8 cellular contexts compared by ENCODE assay signal in genomic region chrX:16712825-16713155, GRCh38. TPM values are rescaled to one million over a fixed set of nuclear protein-coding genes. Genes with fewer than 3 reads are reported as not detected.
DNase-seq lines count a peak whose midpoint lies in the region; ATAC-seq and TF ChIP-seq lines count a peak whose summit lies in the region.

No MANE protein-coding gene starts in this region.

- ATAC-seq in HG02870 (IDR thresholded peaks at IDR 0.05; ENCODE audit: unreplicated experiment), result peak; percentile 17

- peaks cover 14% of the 10 kb centered on the region for H3K4me1 Mint-ChIP-seq in activated CD4-positive, alpha-beta memory T cell treated with anti-CD3 and anti-CD28 coated beads for 36 hours (ENCODE audit: low read depth)

- H3K9me3 Mint-ChIP-seq in activated CD4-positive, alpha-beta memory T cell treated with anti-CD3 and anti-CD28 coated beads for 36 hours, result no peaks in the 10 kb centered on the region

- no peaks in the 10 kb centered on the region for H3K9me3 ChIP-seq in right atrium auricular region

- intact Hi-C loops in activated CD4-positive, alpha-beta memory T cell treated with anti-CD3 and anti-CD28 coated beads for 36 hours (cut with micrococcal nuclease), result loop anchor here (10.0 kb wide), 3 partner anchors 958 to 1378 kb away; partner anchors contain the start of gene PIGA

- peak overlapping the region; percentile 60 for H3K27ac Mint-ChIP-seq in activated CD4-positive, alpha-beta memory T cell treated with anti-CD3 and anti-CD28 coated beads for 36 hours

- H3K27me3 ChIP-seq in right atrium auricular region, result peaks cover 0 to 6% of the 10 kb centered on the region in 2 donors

- DNase-seq in NCI-H2227 treated with DMSO at 0.1 percent for 48 hours (lab: John Stamatoyannopoulos, UW), result peak; percentile 62
- no peak for DNase-seq in NCI-H2227 (lab: John Stamatoyannopoulos, UW; ENCODE audit: unreplicated experiment)
- no peak for DNase-seq in activated CD4-positive, alpha-beta memory T cell treated with anti-CD3 and anti-CD28 coated beads for 36 hours
- no peak for DNase-seq in right atrium auricular region (ENCODE audit: low spot score)
- DNase-seq in mesenteric fat pad (ENCODE audit: low spot score), result no peak
- no peak for DNase-seq in OCI-M2 (lab: John Stamatoyannopoulos, UW; ENCODE audit: unreplicated experiment)

- POLR2A ChIA-PET in activated CD4-positive, alpha-beta memory T cell treated with anti-CD3 and anti-CD28 coated beads for 36 hours (lab: Charles Lee), result interaction anchor here (0.7 kb wide), 1 partner anchor 1038 kb away, joined by 3 read pairs; no protein-coding TSS in a partner anchor

- CTCF ChIA-PET in activated CD4-positive, alpha-beta memory T cell treated with anti-CD3 and anti-CD28 coated beads for 36 hours (lab: Charles Lee), result no interaction called here

- peak overlapping the region; percentile 77 to 82 for H3K27ac ChIP-seq in right atrium auricular region
- H3K27ac ChIP-seq in skin epidermis, result peak overlapping the region in 20 of 21 experiments; percentile 37 to 92 (median 80)

- H3K4me3 Mint-ChIP-seq in activated CD4-positive, alpha-beta memory T cell treated with anti-CD3 and anti-CD28 coated beads for 36 hours, result peak overlapping the region; percentile 78

- H3K36me3 ChIP-seq in right atrium auricular region, result no peaks in the 10 kb centered on the region

- no peak for TF ChIP-seq CTCF in right atrium auricular region (IDR thresholded peaks at IDR 0.05)

- no peaks in the 10 kb centered on the region for H3K36me3 Mint-ChIP-seq in activated CD4-positive, alpha-beta memory T cell treated with anti-CD3 and anti-CD28 coated beads for 36 hours

- H3K4me1 ChIP-seq in right atrium auricular region, result peaks cover 0 to 7% of the 10 kb centered on the region in 2 donors

- no peaks in the 10 kb centered on the region for H3K27me3 Mint-ChIP-seq in activated CD4-positive, alpha-beta memory T cell treated with anti-CD3 and anti-CD28 coated beads for 36 hours

- peak overlapping the region; percentile 52 to 71 for H3K4me3 ChIP-seq in right atrium auricular region
- peak overlapping the region; percentile 57 to 72 (median 67) for H3K4me3 ChIP-seq in skin epidermis

RNA-seq across cellular contexts. Expression of gene CTPS2, which starts 0.3 kb away (rescaled TPM):
- 1 to 10 TPM; 6.3 to 6.6 TPM for total RNA-seq in activated CD4-positive, alpha-beta memory T cell treated with anti-CD3 and anti-CD28 coated beads for 36 hours
- total RNA-seq in right atrium auricular region, result 1 to 10 TPM; 4.4 to 4.8 TPM
- 8.6 TPM for total RNA-seq in mesenteric fat pad

RNA-seq across cellular contexts. Expression of gene SYAP1, which starts 6.6 kb away (rescaled TPM):
- total RNA-seq in activated CD4-positive, alpha-beta memory T cell treated with anti-CD3 and anti-CD28 coated beads for 36 hours, result 10 to 100 TPM; 20.8 to 22.4 TPM
- 10 to 100 TPM; 16.9 to 17.6 TPM for total RNA-seq in right atrium auricular region
- total RNA-seq in mesenteric fat pad, result 35.8 TPM
